In the genomic region with DNA sequence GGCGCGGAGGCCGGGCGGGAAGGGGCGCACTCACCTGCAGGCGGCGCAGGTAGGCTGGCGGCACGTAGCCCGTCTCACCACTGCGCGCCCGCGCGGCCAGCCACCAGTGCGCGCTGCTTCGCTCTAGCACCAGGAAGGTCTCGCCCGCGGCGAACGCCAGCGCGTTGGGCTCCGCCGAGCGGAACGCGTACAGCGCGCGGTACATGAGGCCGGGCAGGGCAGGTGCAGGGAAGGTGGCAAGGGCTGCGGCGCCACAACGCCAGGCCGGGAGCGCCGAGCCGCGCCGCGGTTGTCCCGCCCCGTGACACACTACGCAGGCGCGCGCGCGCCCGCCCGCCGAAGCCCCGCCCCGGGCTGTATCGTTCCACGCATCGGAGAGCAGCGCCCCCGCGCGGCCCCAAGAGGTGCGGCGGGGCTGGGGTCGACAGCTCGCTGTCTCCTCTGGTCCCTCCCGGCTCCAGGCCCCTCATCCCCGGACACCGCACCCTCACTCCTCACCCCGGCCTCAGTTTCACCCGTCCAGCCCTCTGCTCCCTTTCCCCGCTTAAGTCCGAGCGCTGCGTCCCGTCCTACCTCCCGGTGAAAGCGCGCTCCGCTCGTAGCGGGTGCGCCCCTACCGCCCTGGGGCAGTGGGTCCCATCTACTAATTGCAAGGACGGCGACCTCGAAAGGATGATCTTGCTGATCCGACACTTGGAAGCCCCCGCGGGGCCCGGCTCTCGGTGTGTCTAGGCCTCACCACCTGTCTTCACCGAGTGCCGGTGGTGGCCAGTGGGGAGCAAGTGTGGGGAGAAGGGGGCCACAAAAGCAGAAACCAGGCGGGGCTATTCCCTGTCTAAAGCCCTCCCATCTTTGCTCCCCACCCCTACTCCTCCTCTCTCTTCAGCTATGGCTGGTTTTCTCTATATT, we compare ENCODE assay signal across 1 cellular context.
TF ChIP-seq lines count a peak whose summit lies in the region.

Gene NCKIPSD (minus strand): TSS at position 313 of the 909 bp plus-strand sequence. CDS start 108 bp downstream, at position 205.

TF ChIP-seq in HepG2, 621 proteins besides CTCF, POLR2A, EP300 and RAD21 (continued from another document and continues in another):
- TF ChIP-seq, protein P1, sequence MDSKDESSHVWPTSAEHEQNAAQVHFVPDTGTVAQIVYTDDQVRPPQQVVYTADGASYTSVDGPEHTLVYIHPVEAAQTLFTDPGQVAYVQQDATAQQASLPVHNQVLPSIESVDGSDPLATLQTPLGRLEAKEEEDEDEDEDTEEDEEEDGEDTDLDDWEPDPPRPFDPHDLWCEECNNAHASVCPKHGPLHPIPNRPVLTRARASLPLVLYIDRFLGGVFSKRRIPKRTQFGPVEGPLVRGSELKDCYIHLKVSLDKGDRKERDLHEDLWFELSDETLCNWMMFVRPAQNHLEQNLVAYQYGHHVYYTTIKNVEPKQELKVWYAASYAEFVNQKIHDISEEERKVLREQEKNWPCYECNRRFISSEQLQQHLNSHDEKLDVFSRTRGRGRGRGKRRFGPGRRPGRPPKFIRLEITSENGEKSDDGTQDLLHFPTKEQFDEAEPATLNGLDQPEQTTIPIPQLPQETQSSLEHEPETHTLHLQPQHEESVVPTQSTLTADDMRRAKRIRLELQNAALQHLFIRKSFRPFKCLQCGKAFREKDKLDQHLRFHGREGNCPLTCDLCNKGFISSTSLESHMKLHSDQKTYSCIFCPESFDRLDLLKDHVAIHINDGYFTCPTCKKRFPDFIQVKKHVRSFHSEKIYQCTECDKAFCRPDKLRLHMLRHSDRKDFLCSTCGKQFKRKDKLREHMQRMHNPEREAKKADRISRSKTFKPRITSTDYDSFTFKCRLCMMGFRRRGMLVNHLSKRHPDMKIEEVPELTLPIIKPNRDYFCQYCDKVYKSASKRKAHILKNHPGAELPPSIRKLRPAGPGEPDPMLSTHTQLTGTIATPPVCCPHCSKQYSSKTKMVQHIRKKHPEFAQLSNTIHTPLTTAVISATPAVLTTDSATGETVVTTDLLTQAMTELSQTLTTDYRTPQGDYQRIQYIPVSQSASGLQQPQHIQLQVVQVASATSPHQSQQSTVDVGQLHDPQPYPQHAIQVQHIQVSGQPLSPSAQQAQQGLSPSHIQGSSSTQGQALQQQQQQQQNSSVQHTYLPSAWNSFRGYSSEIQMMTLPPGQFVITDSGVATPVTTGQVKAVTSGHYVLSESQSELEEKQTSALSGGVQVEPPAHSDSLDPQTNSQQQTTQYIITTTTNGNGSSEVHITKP (CRISPR knock-in tag; IDR thresholded peaks at IDR 0.05; ENCODE audit: low read depth) = 0 out of 2 replicates have a peak, but pooled peaks have one; percentile 32
- no peak for TF ChIP-seq NBN (conservative IDR thresholded peaks at IDR 0.05)
- peak; percentile 45; the same call in 1 of the 2 replicates for TF ChIP-seq TFAP4 (IDR thresholded peaks at IDR 0.05; ENCODE audit: borderline replicate concordance, low read depth)
- TF ChIP-seq KLF13 (CRISPR knock-in tag; IDR thresholded peaks at IDR 0.05) = 0 out of 2 replicates have a peak, but pooled peaks have one; percentile 63
- peak; percentile 75; the same call in 1 of the 2 replicates for TF ChIP-seq ZBTB26 (CRISPR knock-in tag; IDR thresholded peaks at IDR 0.05; ENCODE audit: borderline replicate concordance)
- peak; percentile 97 for TF ChIP-seq ZFX (CRISPR knock-in tag; IDR thresholded peaks at IDR 0.05; ENCODE audit: low read depth)
- TF ChIP-seq, protein P2, sequence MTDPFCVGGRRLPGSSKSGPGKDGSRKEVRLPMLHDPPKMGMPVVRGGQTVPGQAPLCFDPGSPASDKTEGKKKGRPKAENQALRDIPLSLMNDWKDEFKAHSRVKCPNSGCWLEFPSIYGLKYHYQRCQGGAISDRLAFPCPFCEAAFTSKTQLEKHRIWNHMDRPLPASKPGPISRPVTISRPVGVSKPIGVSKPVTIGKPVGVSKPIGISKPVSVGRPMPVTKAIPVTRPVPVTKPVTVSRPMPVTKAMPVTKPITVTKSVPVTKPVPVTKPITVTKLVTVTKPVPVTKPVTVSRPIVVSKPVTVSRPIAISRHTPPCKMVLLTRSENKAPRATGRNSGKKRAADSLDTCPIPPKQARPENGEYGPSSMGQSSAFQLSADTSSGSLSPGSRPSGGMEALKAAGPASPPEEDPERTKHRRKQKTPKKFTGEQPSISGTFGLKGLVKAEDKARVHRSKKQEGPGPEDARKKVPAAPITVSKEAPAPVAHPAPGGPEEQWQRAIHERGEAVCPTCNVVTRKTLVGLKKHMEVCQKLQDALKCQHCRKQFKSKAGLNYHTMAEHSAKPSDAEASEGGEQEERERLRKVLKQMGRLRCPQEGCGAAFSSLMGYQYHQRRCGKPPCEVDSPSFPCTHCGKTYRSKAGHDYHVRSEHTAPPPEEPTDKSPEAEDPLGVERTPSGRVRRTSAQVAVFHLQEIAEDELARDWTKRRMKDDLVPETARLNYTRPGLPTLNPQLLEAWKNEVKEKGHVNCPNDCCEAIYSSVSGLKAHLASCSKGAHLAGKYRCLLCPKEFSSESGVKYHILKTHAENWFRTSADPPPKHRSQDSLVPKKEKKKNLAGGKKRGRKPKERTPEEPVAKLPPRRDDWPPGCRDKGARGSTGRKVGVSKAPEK (CRISPR knock-in tag; IDR thresholded peaks at IDR 0.05; ENCODE audit: borderline replicate concordance) = no peak
- no peak for TF ChIP-seq RFX5 (IDR thresholded peaks at IDR 0.05; ENCODE audit: low read depth, low read length)
- no peak for TF ChIP-seq ZNF563 (CRISPR knock-in tag; IDR thresholded peaks at IDR 0.05)
- 0 out of 2 replicates have a peak, but pooled peaks have one; percentile 24 for TF ChIP-seq DPF2 (CRISPR knock-in tag; IDR thresholded peaks at IDR 0.05; ENCODE audit: borderline replicate concordance, low read depth)
- no peak for TF ChIP-seq ZFAT (CRISPR knock-in tag; conservative IDR thresholded peaks at IDR 0.05)
- TF ChIP-seq, protein P3, sequence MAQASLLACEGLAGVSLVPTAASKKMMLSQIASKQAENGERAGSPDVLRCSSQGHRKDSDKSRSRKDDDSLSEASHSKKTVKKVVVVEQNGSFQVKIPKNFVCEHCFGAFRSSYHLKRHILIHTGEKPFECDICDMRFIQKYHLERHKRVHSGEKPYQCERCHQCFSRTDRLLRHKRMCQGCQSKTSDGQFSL (CRISPR knock-in tag; IDR thresholded peaks at IDR 0.05) = no peak
- TF ChIP-seq NR0B2 (CRISPR knock-in tag; IDR thresholded peaks at IDR 0.05) = peak; percentile 87
- no peak for TF ChIP-seq TCF12 (IDR thresholded peaks at IDR 0.05)
- peak; percentile 72 for TF ChIP-seq TCF12 (CRISPR knock-in tag; IDR thresholded peaks at IDR 0.05)
- no peak for TF ChIP-seq MAFK (conservative IDR thresholded peaks at IDR 0.05 in 1 of 2, IDR thresholded peaks at IDR 0.05 in 1 of 2; ENCODE audit: low read length in 2 of 2)
- no peak for TF ChIP-seq ZFP37 (CRISPR knock-in tag; IDR thresholded peaks at IDR 0.05; ENCODE audit: borderline replicate concordance)
- TF ChIP-seq CHD4 (IDR thresholded peaks at IDR 0.05; ENCODE audit: borderline replicate concordance, low read length) = no peak
- no peak for TF ChIP-seq SNAPC2 (CRISPR knock-in tag; IDR thresholded peaks at IDR 0.05)
- TF ChIP-seq, protein P4, sequence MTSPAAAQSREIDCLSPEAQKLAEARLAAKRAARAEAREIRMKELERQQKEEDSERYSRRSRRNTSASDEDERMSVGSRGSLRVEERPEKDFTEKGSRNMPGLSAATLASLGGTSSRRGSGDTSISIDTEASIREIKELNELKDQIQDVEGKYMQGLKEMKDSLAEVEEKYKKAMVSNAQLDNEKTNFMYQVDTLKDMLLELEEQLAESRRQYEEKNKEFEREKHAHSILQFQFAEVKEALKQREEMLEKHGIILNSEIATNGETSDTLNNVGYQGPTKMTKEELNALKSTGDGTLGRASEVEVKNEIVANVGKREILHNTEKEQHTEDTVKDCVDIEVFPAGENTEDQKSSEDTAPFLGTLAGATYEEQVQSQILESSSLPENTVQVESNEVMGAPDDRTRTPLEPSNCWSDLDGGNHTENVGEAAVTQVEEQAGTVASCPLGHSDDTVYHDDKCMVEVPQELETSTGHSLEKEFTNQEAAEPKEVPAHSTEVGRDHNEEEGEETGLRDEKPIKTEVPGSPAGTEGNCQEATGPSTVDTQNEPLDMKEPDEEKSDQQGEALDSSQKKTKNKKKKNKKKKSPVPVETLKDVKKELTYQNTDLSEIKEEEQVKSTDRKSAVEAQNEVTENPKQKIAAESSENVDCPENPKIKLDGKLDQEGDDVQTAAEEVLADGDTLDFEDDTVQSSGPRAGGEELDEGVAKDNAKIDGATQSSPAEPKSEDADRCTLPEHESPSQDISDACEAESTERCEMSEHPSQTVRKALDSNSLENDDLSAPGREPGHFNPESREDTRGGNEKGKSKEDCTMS (CRISPR knock-in tag; conservative IDR thresholded peaks at IDR 0.05) = no peak
- peak; percentile 68; the same call in 1 of the 2 replicates for TF ChIP-seq ZNF274 (CRISPR knock-in tag; IDR thresholded peaks at IDR 0.05)
- peak; percentile 87; the same call in 1 of the 2 replicates for TF ChIP-seq ZNF788 (CRISPR knock-in tag; IDR thresholded peaks at IDR 0.05; ENCODE audit: borderline replicate concordance)
- no peak for TF ChIP-seq ZNF3 (CRISPR knock-in tag; IDR thresholded peaks at IDR 0.05)
- no peak for TF ChIP-seq ZNF101 (CRISPR knock-in tag; IDR thresholded peaks at IDR 0.05; ENCODE audit: borderline replicate concordance, low read depth)
- TF ChIP-seq NCOR1 (IDR thresholded peaks at IDR 0.05; ENCODE audit: borderline replicate concordance, low read length) = no peak
- TF ChIP-seq, protein P5, sequence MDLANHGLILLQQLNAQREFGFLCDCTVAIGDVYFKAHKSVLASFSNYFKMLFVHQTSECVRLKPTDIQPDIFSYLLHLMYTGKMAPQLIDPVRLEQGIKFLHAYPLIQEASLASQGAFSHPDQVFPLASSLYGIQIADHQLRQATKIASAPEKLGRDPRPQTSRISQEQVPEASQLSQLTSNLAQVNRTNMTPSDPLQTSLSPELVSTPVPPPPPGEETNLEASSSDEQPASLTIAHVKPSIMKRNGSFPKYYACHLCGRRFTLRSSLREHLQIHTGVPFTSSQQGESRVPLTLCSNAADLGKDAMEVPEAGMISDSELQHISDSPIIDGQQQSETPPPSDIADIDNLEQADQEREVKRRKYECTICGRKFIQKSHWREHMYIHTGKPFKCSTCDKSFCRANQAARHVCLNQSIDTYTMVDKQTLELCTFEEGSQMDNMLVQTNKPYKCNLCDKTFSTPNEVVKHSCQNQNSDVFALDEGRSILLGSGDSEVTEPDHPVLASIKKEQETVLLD (CRISPR knock-in tag; IDR thresholded peaks at IDR 0.05; ENCODE audit: low read depth) = no peak
- TF ChIP-seq HMG20A (CRISPR knock-in tag; IDR thresholded peaks at IDR 0.05; ENCODE audit: borderline replicate concordance) = no peak
- no peak for TF ChIP-seq ZNF572 (CRISPR knock-in tag; IDR thresholded peaks at IDR 0.05)
- no peak for TF ChIP-seq ZNF383 (CRISPR knock-in tag; IDR thresholded peaks at IDR 0.05; ENCODE audit: borderline replicate concordance)
- TF ChIP-seq ATAD3A (CRISPR knock-in tag; IDR thresholded peaks at IDR 0.05) = no peak
- TF ChIP-seq KAT7 (CRISPR knock-in tag; IDR thresholded peaks at IDR 0.05; ENCODE audit: borderline replicate concordance) = peak; percentile 96
- TF ChIP-seq ZC3H13 (CRISPR knock-in tag; IDR thresholded peaks at IDR 0.05) = peak; percentile 40; the same call in 1 of the 2 replicates
- peak; percentile 80 for TF ChIP-seq MED8 (CRISPR knock-in tag; IDR thresholded peaks at IDR 0.05; ENCODE audit: insufficient replicate concordance)
- TF ChIP-seq NFRKB (IDR thresholded peaks at IDR 0.05) = no peak
- TF ChIP-seq, protein P6, sequence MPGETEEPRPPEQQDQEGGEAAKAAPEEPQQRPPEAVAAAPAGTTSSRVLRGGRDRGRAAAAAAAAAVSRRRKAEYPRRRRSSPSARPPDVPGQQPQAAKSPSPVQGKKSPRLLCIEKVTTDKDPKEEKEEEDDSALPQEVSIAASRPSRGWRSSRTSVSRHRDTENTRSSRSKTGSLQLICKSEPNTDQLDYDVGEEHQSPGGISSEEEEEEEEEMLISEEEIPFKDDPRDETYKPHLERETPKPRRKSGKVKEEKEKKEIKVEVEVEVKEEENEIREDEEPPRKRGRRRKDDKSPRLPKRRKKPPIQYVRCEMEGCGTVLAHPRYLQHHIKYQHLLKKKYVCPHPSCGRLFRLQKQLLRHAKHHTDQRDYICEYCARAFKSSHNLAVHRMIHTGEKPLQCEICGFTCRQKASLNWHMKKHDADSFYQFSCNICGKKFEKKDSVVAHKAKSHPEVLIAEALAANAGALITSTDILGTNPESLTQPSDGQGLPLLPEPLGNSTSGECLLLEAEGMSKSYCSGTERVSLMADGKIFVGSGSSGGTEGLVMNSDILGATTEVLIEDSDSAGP (CRISPR knock-in tag; IDR thresholded peaks at IDR 0.05; ENCODE audit: borderline replicate concordance) = peak; percentile 74
- TF ChIP-seq KAT8 (CRISPR knock-in tag; IDR thresholded peaks at IDR 0.05) = peak; percentile 65
- TF ChIP-seq, protein P7, sequence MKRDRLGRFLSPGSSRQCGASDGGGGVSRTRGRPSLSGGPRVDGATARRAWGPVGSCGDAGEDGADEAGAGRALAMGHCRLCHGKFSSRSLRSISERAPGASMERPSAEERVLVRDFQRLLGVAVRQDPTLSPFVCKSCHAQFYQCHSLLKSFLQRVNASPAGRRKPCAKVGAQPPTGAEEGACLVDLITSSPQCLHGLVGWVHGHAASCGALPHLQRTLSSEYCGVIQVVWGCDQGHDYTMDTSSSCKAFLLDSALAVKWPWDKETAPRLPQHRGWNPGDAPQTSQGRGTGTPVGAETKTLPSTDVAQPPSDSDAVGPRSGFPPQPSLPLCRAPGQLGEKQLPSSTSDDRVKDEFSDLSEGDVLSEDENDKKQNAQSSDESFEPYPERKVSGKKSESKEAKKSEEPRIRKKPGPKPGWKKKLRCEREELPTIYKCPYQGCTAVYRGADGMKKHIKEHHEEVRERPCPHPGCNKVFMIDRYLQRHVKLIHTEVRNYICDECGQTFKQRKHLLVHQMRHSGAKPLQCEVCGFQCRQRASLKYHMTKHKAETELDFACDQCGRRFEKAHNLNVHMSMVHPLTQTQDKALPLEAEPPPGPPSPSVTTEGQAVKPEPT (CRISPR knock-in tag; IDR thresholded peaks at IDR 0.05; ENCODE audit: low read depth) = peak; percentile 87; the same call in 1 of the 2 replicates
- TF ChIP-seq CHD2 (IDR thresholded peaks at IDR 0.05; ENCODE audit: low read depth, low read length) = no peak
- no peak for TF ChIP-seq SRSF1 (optimal IDR thresholded peaks at IDR 0.05; ENCODE audit: low read depth, low read length)
